Comparison of ENCODE assay signal across 17 cellular contexts in the genomic region with DNA sequence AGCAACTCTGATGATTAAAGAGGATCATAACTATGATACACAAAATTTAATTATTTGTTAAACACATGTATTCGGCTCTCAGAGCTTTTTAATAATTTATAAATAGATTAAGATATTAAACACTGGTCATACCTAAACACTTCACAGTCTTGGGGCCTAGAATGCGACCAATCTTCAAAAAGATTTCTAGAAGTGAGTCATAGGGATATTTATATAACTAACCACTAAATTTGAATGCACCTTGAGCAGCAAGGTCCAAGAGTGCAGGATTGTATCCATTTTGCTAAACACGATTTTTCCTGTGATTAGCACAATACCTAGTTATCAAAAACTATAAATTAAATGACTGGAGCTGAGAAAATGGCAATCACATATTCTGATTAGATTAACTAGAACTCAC.
DNase-seq lines count a peak whose midpoint lies in the region; ATAC-seq and TF ChIP-seq lines count a peak whose summit lies in the region.
"Had no signal": no experiment of that assay in that cellular context is flagged by ENCODE, and none has a peak within 500 bp of the region (broad histone marks: within the 10 kb centered on the region; RNA-seq: fewer than 3 reads in every experiment).

No MANE protein-coding gene starts in this region.

- no peak for TF ChIP-seq CTCF in omental fat pad (IDR thresholded peaks at IDR 0.05)
- no peak for TF ChIP-seq CTCF in suprapubic skin (IDR thresholded peaks at IDR 0.05)
- TF ChIP-seq CTCF in upper lobe of left lung (IDR thresholded peaks at IDR 0.05), result no peak

- H3K27me3 ChIP-seq in suprapubic skin, result no peaks in the 10 kb centered on the region
- no peaks in the 10 kb centered on the region for H3K27me3 ChIP-seq in upper lobe of left lung

- no peaks in the 10 kb centered on the region for H3K9me3 ChIP-seq in suprapubic skin
- no peaks in the 10 kb centered on the region for H3K9me3 ChIP-seq in upper lobe of left lung

- DNase-seq in RPMI8226 (peak; percentile 14), omental fat pad (ENCODE audit: low spot score) (no peak), suprapubic skin (ENCODE audit: low spot score in 2 of 2) (no peak), upper lobe of left lung (no peak)
- DNase-seq: activated CD4-positive, alpha-beta T cell treated with anti-CD3 and anti-CD28 coated beads, Interleukin-2, amount 10 ng/mL, durations not matched to agents 7 days and 5 days; activated naive CD8-positive, alpha-beta T cell treated with anti-CD3 and anti-CD28 coated beads, Interleukin-2, amount 10 ng/mL, durations not matched to agents 7 days and 5 days; activated T-cell treated with anti-CD3 and anti-CD28 coated beads, Interleukin-2, amount 50 U/mL, for 24 hours; DMS153; HCEC 1CT; hippocampal formation; left colon; NCI-H187 had no signal

- ATAC-seq in GM18873 (IDR thresholded peaks at IDR 0.05; ENCODE audit: low FRiP score, unreplicated experiment) (peak; percentile 73), HG02610 (IDR thresholded peaks at IDR 0.05; ENCODE audit: unreplicated experiment) (peak; percentile 98), HG03095 (IDR thresholded peaks at IDR 0.05; ENCODE audit: unreplicated experiment) (peak; percentile 89), omental fat pad (ENCODE audit: low FRiP score) (no peak), upper lobe of left lung (ENCODE audit: low FRiP score in 2 of 2) (no peak)
- ATAC-seq: left colon; stimulated activated memory B cell treated with anti-CD40 and anti-IgM and Interleukin-4, amounts not matched to agents 10 μg/mL and 1 μg/mL and 100 μg/mL, for 72 hours had no signal

- H3K36me3 ChIP-seq in suprapubic skin, result no peaks in the 10 kb centered on the region
- H3K36me3 ChIP-seq in upper lobe of left lung, result no peaks in the 10 kb centered on the region

- H3K4me1 ChIP-seq in suprapubic skin (no peaks in the 10 kb centered on the region), upper lobe of left lung (no peaks in the 10 kb centered on the region)

- TF ChIP-seq EP300 in suprapubic skin (IDR thresholded peaks at IDR 0.05), result no peak
- TF ChIP-seq EP300 in upper lobe of left lung (IDR thresholded peaks at IDR 0.05), result no peak

- TF ChIP-seq POLR2A in suprapubic skin (IDR thresholded peaks at IDR 0.05) (no peak), upper lobe of left lung (IDR thresholded peaks at IDR 0.05) (no peak)

- WGBS in suprapubic skin, result 77% methylated on average over 3 of the region's 3 CpGs
- WGBS in upper lobe of left lung, 2 donors, result 74% methylated on average over 3 of the region's 3 CpGs

- H3K27ac ChIP-seq in suprapubic skin (no peak overlapping the region), upper lobe of left lung (no peak overlapping the region)
- H3K27ac ChIP-seq: skin epidermis had no signal

- H3K4me3 ChIP-seq in suprapubic skin, result no peak overlapping the region
- no peak overlapping the region for H3K4me3 ChIP-seq in upper lobe of left lung
- H3K4me3 ChIP-seq: skin epidermis had no signal

Comparison
In these comparisons a context has a peak if more than half of its experiments do, and no peak if none do; other contexts are left out.
1. ATAC-seq: peak in GM18873 (single experiment), HG02610 (single experiment) and HG03095 (single experiment); none in omental fat pad (single experiment) and upper lobe of left lung (0 of 2).